Comparison of ENCODE assay signal across 2 cellular contexts in genomic region chr10:30029890-30030261, GRCh38.
TF ChIP-seq lines count a peak whose summit lies in the region.

No MANE protein-coding gene starts in this region.

TF ChIP-seq in H1, 55 proteins besides CTCF, POLR2A, EP300 and RAD21:
- TF ChIP-seq ATF3 (IDR thresholded peaks at IDR 0.05; ENCODE audit: insufficient read depth, low read depth, low read length) (no peak), POU5F1 (IDR thresholded peaks at IDR 0.05; ENCODE audit: low read depth, low read length) (no peak), SUZ12 (IDR thresholded peaks at IDR 0.05; ENCODE audit: low read length) (no peak), ZNF274 (IDR thresholded peaks at IDR 0.05; ENCODE audit: borderline replicate concordance, extremely low read depth, low read length) (no peak), CBX8 (IDR thresholded peaks at IDR 0.05; ENCODE audit: borderline replicate concordance, low read depth, low read length) (no peak), TEAD4 (IDR thresholded peaks at IDR 0.05; ENCODE audit: low read depth, low read length) (no peak), CHD7 (IDR thresholded peaks at IDR 0.05; ENCODE audit: insufficient replicate concordance, low read length) (no peak), PHF8 (conservative IDR thresholded peaks at IDR 0.05; ENCODE audit: low read depth, low read length) (no peak), YY1 (IDR thresholded peaks at IDR 0.05; ENCODE audit: low read depth, low read length) (no peak), CHD2 (IDR thresholded peaks at IDR 0.05; ENCODE audit: low read length) (no peak), NRF1 (IDR thresholded peaks at IDR 0.05; ENCODE audit: low read depth, low read length) (no peak), POLR2AphosphoS5 (IDR thresholded peaks at IDR 0.05; ENCODE audit: low read depth, low read length) (no peak), GABPA (IDR thresholded peaks at IDR 0.05; ENCODE audit: borderline replicate concordance, insufficient read depth, low read length) (no peak), BRCA1 (IDR thresholded peaks at IDR 0.05; ENCODE audit: low read depth, low read length) (no peak), SP2 (IDR thresholded peaks at IDR 0.05; ENCODE audit: low read length) (no peak), JUN (IDR thresholded peaks at IDR 0.05; ENCODE audit: low read depth, low read length) (no peak), SP1 (IDR thresholded peaks at IDR 0.05; ENCODE audit: low read depth, low read length) (no peak)

TF ChIP-seq in HEK293T, 16 proteins besides CTCF, POLR2A, EP300 and RAD21:
- TF ChIP-seq FOXM1 (IDR thresholded peaks at IDR 0.05; ENCODE audit: borderline replicate concordance) = no peak
- no peak for TF ChIP-seq NFRKB (IDR thresholded peaks at IDR 0.05)
- no peak for TF ChIP-seq HDGF (IDR thresholded peaks at IDR 0.05; ENCODE audit: borderline replicate concordance)
- TF ChIP-seq LEF1 (IDR thresholded peaks at IDR 0.05; ENCODE audit: borderline replicate concordance) = no peak
- no peak for TF ChIP-seq ARNT (IDR thresholded peaks at IDR 0.05)
- no peak for TF ChIP-seq ELF4 (IDR thresholded peaks at IDR 0.05)
- no peak for TF ChIP-seq SP1 (IDR thresholded peaks at IDR 0.05)
- no peak for TF ChIP-seq SUZ12 (IDR thresholded peaks at IDR 0.05)
- no peak for TF ChIP-seq FOXK2 (IDR thresholded peaks at IDR 0.05)
- TF ChIP-seq BHLHE40 (IDR thresholded peaks at IDR 0.05; ENCODE audit: borderline replicate concordance) = no peak
- TF ChIP-seq PKNOX1 (IDR thresholded peaks at IDR 0.05) = no peak
TF ChIP-seq in HEK293T: peak in this region for 0.
